ENCODE assay signal across 1 cellular context in the genomic region with DNA sequence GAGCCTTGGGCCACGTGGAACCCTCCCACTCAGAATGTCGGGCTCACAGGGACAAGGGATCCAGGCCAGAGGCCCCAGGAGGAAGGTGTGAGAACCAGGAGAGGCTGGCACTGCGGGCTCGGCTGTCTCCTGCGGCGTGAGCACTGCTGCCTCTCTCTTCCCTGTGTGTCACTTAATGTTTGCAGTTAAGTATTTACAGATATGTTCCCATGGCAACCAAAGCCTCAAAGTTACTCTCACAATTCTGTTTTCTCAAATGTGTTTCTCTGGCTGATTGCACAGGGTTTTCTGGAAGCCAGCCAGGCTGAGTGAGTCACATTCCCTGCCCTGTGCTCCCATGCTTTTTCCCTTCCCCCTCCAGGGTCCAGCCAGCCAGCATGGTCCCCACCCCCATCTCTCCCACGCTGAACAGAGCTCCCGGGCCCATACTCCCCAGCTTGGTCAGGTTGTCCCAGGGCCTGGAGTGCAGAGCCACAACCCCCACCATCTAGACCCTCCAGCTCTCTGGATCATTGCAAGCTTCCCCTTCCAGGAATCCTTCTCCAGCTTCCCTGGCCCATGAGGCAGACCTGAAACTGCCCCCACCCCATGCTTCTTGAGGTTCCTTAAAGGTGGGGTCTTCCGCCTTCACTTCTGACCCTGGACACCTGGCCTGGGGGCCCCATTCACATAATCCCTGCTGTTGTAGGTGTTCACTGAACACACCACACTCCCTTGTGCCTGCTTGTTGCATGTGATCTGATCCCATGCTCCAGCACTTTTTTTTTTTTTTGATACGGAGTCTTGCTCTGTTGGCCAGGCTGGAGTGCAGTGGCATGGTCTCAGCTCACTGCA.
TF ChIP-seq lines count a peak whose summit lies in the region.

No MANE protein-coding gene starts in this region.

TF ChIP-seq in K562, 482 proteins besides CTCF, POLR2A, EP300 and RAD21 (continued from another document and continues in another):
- TF ChIP-seq, protein P1, sequence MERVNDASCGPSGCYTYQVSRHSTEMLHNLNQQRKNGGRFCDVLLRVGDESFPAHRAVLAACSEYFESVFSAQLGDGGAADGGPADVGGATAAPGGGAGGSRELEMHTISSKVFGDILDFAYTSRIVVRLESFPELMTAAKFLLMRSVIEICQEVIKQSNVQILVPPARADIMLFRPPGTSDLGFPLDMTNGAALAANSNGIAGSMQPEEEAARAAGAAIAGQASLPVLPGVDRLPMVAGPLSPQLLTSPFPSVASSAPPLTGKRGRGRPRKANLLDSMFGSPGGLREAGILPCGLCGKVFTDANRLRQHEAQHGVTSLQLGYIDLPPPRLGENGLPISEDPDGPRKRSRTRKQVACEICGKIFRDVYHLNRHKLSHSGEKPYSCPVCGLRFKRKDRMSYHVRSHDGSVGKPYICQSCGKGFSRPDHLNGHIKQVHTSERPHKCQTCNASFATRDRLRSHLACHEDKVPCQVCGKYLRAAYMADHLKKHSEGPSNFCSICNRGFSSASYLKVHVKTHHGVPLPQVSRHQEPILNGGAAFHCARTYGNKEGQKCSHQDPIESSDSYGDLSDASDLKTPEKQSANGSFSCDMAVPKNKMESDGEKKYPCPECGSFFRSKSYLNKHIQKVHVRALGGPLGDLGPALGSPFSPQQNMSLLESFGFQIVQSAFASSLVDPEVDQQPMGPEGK (CRISPR knock-in tag; IDR thresholded peaks at IDR 0.05; ENCODE audit: borderline replicate concordance): no peak
- TF ChIP-seq BRF1 (IDR thresholded peaks at IDR 0.05; ENCODE audit: borderline replicate concordance, extremely low read depth, insufficient read length): no peak
- TF ChIP-seq FOXK2 (conservative IDR thresholded peaks at IDR 0.05 in 1 of 2, IDR thresholded peaks at IDR 0.05 in 1 of 2; ENCODE audit: low read depth in 2 of 2): no peak
- no peak for TF ChIP-seq GATA2 (CRISPR knock-in tag; IDR thresholded peaks at IDR 0.05)
- no peak for TF ChIP-seq MTA1 (IDR thresholded peaks at IDR 0.05; ENCODE audit: borderline replicate concordance)
- TF ChIP-seq U2AF2 (optimal IDR thresholded peaks at IDR 0.05; ENCODE audit: low read depth, low read length): no peak
- no peak for TF ChIP-seq KDM1A (IDR thresholded peaks at IDR 0.05)
- peak; percentile 22; the same call in 1 of the 2 replicates for TF ChIP-seq TEAD4 (IDR thresholded peaks at IDR 0.05; ENCODE audit: low read length)
- TF ChIP-seq TEAD4 (CRISPR knock-in tag; IDR thresholded peaks at IDR 0.05; ENCODE audit: borderline replicate concordance): no peak
- no peak for TF ChIP-seq HNRNPH1 (optimal IDR thresholded peaks at IDR 0.05; ENCODE audit: low read depth, low read length)
- TF ChIP-seq, protein P2, sequence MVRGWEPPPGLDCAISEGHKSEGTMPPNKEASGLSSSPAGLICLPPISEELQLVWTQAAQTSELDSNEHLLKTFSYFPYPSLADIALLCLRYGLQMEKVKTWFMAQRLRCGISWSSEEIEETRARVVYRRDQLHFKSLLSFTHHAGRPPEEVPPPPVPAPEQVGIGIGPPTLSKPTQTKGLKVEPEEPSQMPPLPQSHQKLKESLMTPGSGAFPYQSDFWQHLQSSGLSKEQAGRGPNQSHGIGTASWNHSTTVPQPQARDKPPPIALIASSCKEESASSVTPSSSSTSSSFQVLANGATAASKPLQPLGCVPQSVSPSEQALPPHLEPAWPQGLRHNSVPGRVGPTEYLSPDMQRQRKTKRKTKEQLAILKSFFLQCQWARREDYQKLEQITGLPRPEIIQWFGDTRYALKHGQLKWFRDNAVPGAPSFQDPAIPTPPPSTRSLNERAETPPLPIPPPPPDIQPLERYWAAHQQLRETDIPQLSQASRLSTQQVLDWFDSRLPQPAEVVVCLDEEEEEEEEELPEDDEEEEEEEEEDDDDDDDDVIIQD (CRISPR knock-in tag; IDR thresholded peaks at IDR 0.05): no peak
- no peak for TF ChIP-seq DNMT1 (IDR thresholded peaks at IDR 0.05)
- no peak for TF ChIP-seq TCF7 (IDR thresholded peaks at IDR 0.05; ENCODE audit: borderline replicate concordance)
- TF ChIP-seq, protein P3, sequence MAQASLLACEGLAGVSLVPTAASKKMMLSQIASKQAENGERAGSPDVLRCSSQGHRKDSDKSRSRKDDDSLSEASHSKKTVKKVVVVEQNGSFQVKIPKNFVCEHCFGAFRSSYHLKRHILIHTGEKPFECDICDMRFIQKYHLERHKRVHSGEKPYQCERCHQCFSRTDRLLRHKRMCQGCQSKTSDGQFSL (CRISPR knock-in tag; IDR thresholded peaks at IDR 0.05): no peak
- TF ChIP-seq, protein P3 (tag; IDR thresholded peaks at IDR 0.05): no peak
- no peak for TF ChIP-seq ARID2 (IDR thresholded peaks at IDR 0.05)
- TF ChIP-seq, protein P4, sequence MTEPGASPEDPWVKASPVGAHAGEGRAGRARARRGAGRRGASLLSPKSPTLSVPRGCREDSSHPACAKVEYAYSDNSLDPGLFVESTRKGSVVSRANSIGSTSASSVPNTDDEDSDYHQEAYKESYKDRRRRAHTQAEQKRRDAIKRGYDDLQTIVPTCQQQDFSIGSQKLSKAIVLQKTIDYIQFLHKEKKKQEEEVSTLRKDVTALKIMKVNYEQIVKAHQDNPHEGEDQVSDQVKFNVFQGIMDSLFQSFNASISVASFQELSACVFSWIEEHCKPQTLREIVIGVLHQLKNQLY (CRISPR knock-in tag; conservative IDR thresholded peaks at IDR 0.05): no peak
- TF ChIP-seq ZNF146 (CRISPR knock-in tag; IDR thresholded peaks at IDR 0.05; ENCODE audit: unreplicated experiment): no peak
- TF ChIP-seq POLR2AphosphoS5 (IDR thresholded peaks at IDR 0.05; ENCODE audit: control insufficient read depth, insufficient read depth, low read depth, low read length): no peak
- TF ChIP-seq MIER1 (IDR thresholded peaks at IDR 0.05; ENCODE audit: low read depth): no peak
- no peak for TF ChIP-seq NBN (IDR thresholded peaks at IDR 0.05; ENCODE audit: low read depth)
- TF ChIP-seq, protein P5, sequence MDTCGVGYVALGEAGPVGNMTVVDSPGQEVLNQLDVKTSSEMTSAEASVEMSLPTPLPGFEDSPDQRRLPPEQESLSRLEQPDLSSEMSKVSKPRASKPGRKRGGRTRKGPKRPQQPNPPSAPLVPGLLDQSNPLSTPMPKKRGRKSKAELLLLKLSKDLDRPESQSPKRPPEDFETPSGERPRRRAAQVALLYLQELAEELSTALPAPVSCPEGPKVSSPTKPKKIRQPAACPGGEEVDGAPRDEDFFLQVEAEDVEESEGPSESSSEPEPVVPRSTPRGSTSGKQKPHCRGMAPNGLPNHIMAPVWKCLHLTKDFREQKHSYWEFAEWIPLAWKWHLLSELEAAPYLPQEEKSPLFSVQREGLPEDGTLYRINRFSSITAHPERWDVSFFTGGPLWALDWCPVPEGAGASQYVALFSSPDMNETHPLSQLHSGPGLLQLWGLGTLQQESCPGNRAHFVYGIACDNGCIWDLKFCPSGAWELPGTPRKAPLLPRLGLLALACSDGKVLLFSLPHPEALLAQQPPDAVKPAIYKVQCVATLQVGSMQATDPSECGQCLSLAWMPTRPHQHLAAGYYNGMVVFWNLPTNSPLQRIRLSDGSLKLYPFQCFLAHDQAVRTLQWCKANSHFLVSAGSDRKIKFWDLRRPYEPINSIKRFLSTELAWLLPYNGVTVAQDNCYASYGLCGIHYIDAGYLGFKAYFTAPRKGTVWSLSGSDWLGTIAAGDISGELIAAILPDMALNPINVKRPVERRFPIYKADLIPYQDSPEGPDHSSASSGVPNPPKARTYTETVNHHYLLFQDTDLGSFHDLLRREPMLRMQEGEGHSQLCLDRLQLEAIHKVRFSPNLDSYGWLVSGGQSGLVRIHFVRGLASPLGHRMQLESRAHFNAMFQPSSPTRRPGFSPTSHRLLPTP (IDR thresholded peaks at IDR 0.05; ENCODE audit: borderline replicate concordance, extremely low read depth, insufficient read length): no peak
- no peak for TF ChIP-seq ZZZ3 (IDR thresholded peaks at IDR 0.05)
- no peak for TF ChIP-seq TAF7 (tag; IDR thresholded peaks at IDR 0.05)
- no peak for TF ChIP-seq ATF1 (CRISPR knock-in tag; IDR thresholded peaks at IDR 0.05)
- TF ChIP-seq ATF1 (tag; IDR thresholded peaks at IDR 0.05): no peak
- TF ChIP-seq, protein P6, sequence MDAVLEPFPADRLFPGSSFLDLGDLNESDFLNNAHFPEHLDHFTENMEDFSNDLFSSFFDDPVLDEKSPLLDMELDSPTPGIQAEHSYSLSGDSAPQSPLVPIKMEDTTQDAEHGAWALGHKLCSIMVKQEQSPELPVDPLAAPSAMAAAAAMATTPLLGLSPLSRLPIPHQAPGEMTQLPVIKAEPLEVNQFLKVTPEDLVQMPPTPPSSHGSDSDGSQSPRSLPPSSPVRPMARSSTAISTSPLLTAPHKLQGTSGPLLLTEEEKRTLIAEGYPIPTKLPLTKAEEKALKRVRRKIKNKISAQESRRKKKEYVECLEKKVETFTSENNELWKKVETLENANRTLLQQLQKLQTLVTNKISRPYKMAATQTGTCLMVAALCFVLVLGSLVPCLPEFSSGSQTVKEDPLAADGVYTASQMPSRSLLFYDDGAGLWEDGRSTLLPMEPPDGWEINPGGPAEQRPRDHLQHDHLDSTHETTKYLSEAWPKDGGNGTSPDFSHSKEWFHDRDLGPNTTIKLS (IDR thresholded peaks at IDR 0.05; ENCODE audit: borderline replicate concordance, low read depth): no peak
- TF ChIP-seq ZNF717 (CRISPR knock-in tag; IDR thresholded peaks at IDR 0.05): no peak
- TF ChIP-seq, protein P7, sequence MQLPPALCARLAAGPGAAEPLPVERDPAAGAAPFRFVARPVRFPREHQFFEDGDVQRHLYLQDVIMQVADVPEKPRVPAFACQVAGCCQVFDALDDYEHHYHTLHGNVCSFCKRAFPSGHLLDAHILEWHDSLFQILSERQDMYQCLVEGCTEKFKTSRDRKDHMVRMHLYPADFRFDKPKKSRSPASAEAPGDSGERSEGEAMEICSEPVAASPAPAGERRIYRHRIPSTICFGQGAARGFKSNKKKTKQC (CRISPR knock-in tag; IDR thresholded peaks at IDR 0.05): no peak
- no peak for TF ChIP-seq ZNF696 (CRISPR knock-in tag; conservative IDR thresholded peaks at IDR 0.05)
- no peak for TF ChIP-seq THRAP3 (IDR thresholded peaks at IDR 0.05; ENCODE audit: borderline replicate concordance)
- no peak for TF ChIP-seq POU5F1 (IDR thresholded peaks at IDR 0.05; ENCODE audit: borderline replicate concordance, low read depth, low read length, partially characterized antibody)
- no peak for TF ChIP-seq PML (IDR thresholded peaks at IDR 0.05; ENCODE audit: low read length)
- TF ChIP-seq HDAC3 (IDR thresholded peaks at IDR 0.05; ENCODE audit: borderline replicate concordance, partially characterized antibody): no peak
- no peak for TF ChIP-seq ZNF436 (CRISPR knock-in tag; IDR thresholded peaks at IDR 0.05)
- no peak for TF ChIP-seq NR2C2 (CRISPR knock-in tag; IDR thresholded peaks at IDR 0.05)
- TF ChIP-seq NR2C2 (tag; IDR thresholded peaks at IDR 0.05): no peak
- no peak for TF ChIP-seq ZNF224 (CRISPR knock-in tag; IDR thresholded peaks at IDR 0.05)
- TF ChIP-seq MXI1 (IDR thresholded peaks at IDR 0.05; ENCODE audit: low read depth, low read length): peak; percentile 80
- TF ChIP-seq CCAR2 (IDR thresholded peaks at IDR 0.05; ENCODE audit: low read depth, low read length): no peak
- 0 out of 2 replicates have a peak, but pooled peaks have one; percentile 32 for TF ChIP-seq ZNF121 (CRISPR knock-in tag; conservative IDR thresholded peaks at IDR 0.05)
- TF ChIP-seq ASH1L (IDR thresholded peaks at IDR 0.05; ENCODE audit: borderline replicate concordance, low read depth, partially characterized antibody): no peak
- TF ChIP-seq NFE2 (IDR thresholded peaks at IDR 0.05; ENCODE audit: low read depth): 0 out of 2 replicates have a peak, but pooled peaks have one; percentile 22
- peak; percentile 62; the same call in 1 of the 2 replicates for TF ChIP-seq SMARCC2 (IDR thresholded peaks at IDR 0.05; ENCODE audit: low read depth)
- peak; percentile 99 for TF ChIP-seq FOXJ2 (tag; IDR thresholded peaks at IDR 0.05)
- TF ChIP-seq TRIM24 (IDR thresholded peaks at IDR 0.05): peak in 1 of 2 experiments; percentile 68; a peak in 1 of 4 replicates
- TF ChIP-seq, protein P8, sequence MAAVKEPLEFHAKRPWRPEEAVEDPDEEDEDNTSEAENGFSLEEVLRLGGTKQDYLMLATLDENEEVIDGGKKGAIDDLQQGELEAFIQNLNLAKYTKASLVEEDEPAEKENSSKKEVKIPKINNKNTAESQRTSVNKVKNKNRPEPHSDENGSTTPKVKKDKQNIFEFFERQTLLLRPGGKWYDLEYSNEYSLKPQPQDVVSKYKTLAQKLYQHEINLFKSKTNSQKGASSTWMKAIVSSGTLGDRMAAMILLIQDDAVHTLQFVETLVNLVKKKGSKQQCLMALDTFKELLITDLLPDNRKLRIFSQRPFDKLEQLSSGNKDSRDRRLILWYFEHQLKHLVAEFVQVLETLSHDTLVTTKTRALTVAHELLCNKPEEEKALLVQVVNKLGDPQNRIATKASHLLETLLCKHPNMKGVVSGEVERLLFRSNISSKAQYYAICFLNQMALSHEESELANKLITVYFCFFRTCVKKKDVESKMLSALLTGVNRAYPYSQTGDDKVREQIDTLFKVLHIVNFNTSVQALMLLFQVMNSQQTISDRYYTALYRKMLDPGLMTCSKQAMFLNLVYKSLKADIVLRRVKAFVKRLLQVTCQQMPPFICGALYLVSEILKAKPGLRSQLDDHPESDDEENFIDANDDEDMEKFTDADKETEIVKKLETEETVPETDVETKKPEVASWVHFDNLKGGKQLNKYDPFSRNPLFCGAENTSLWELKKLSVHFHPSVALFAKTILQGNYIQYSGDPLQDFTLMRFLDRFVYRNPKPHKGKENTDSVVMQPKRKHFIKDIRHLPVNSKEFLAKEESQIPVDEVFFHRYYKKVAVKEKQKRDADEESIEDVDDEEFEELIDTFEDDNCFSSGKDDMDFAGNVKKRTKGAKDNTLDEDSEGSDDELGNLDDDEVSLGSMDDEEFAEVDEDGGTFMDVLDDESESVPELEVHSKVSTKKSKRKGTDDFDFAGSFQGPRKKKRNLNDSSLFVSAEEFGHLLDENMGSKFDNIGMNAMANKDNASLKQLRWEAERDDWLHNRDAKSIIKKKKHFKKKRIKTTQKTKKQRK (IDR thresholded peaks at IDR 0.05; ENCODE audit: borderline replicate concordance, low read depth, low read length): no peak
- TF ChIP-seq FOXJ3 (CRISPR knock-in tag; IDR thresholded peaks at IDR 0.05): peak; percentile 87
- no peak for TF ChIP-seq HMG20B (CRISPR knock-in tag; IDR thresholded peaks at IDR 0.05)
- TF ChIP-seq, protein P9, sequence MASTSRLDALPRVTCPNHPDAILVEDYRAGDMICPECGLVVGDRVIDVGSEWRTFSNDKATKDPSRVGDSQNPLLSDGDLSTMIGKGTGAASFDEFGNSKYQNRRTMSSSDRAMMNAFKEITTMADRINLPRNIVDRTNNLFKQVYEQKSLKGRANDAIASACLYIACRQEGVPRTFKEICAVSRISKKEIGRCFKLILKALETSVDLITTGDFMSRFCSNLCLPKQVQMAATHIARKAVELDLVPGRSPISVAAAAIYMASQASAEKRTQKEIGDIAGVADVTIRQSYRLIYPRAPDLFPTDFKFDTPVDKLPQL (IDR thresholded peaks at IDR 0.05; ENCODE audit: extremely low read depth, insufficient read length): no peak
- no peak for TF ChIP-seq ARHGAP35 (IDR thresholded peaks at IDR 0.05; ENCODE audit: partially characterized antibody)
- TF ChIP-seq ZBTB8A (IDR thresholded peaks at IDR 0.05; ENCODE audit: partially characterized antibody): no peak
- TF ChIP-seq PTTG1 (tag; IDR thresholded peaks at IDR 0.05; ENCODE audit: low read depth): no peak
